ENCODE assay signal across 18 cellular contexts in the genomic region with DNA sequence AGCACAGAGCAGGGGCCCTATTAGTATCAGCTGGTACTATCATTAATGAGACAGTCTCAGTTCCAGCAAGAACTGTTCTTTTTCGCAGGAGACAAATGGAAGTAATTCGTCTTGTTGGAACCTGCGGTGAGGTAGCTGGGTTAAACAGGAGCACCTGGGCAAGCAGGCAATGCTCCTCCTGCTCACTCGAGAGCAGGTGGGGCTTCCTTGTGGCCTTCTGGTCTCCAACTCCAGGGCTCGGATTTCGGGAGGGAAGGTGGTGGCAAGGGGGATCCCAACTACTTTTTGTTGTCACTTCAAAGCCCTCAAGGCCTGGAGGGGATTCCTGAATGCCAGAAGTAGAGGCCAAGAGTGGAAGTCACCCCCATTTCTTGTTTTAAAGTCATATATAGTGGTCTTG. TPM values are rescaled to one million over a fixed set of nuclear protein-coding genes. Genes with fewer than 3 reads are reported as not detected.
A peak's percentile ranks its signal among the peaks of the same experiment; 100 is the strongest.
DNase-seq lines count a peak whose midpoint lies in the region; ATAC-seq and TF ChIP-seq lines count a peak whose summit lies in the region.
"Had no signal": no experiment of that assay in that cellular context is flagged by ENCODE, and none has a peak within 500 bp of the region (broad histone marks: within the 10 kb centered on the region; RNA-seq: fewer than 3 reads in every experiment).

No MANE protein-coding gene starts in this region.

- DNase-seq in CD4-positive, CD25-positive, alpha-beta regulatory T cell: no peak
- DNase-seq in breast epithelium (ENCODE audit: low spot score in 2 of 2): no peak
- no peak for DNase-seq in neural crest cell (ENCODE audit: low read depth, low spot score)
- no peak for DNase-seq in A673 (ENCODE audit: low spot score)
- no peak for DNase-seq in HCEC 1CT
- DNase-seq in H4 (ENCODE audit: low spot score): no peak
- DNase-seq: central memory CD4-positive, alpha-beta T cell; islet precursor cell; NCI-H2107; Right ventricle myocardium superior; stimulated activated CD4-positive, alpha-beta T cell treated with anti-CD3 and anti-CD28 coated beads, Interleukin-1b, Interleukin-23, amount 100 ng/mL, for 48 hours; substantia nigra; T-cell had no signal

- H3K4me1 ChIP-seq in CD4-positive, CD25-positive, alpha-beta regulatory T cell (ENCODE audit: control insufficient read depth, insufficient read depth, low read length, poor library complexity, severe bottlenecking): peaks cover 43% of the 10 kb centered on the region
- H3K4me1 ChIP-seq in HEK293 (ENCODE audit: control insufficient read depth, insufficient read depth, low read length): peaks cover 15% of the 10 kb centered on the region; the same call in 1 of the 2 replicates
- H3K4me1 ChIP-seq in breast epithelium: peaks cover 31 to 37% of the 10 kb centered on the region in 2 donors
- peaks cover 32% of the 10 kb centered on the region for H3K4me1 ChIP-seq in A673 (ENCODE audit: insufficient read depth, low read length, poor library complexity, severe bottlenecking)

- BruUV-seq in A673 (replicated peaks; lab: Mats Ljungman, UMichigan): no TSS peak

- H3K36me3 ChIP-seq in CD4-positive, CD25-positive, alpha-beta regulatory T cell (ENCODE audit: control insufficient read depth, insufficient read depth, low read length): no peaks in the 10 kb centered on the region
- peaks cover 0 to 21% of the 10 kb centered on the region in 2 experiments; a peak in 2 of 3 replicates for H3K36me3 ChIP-seq in HEK293 (ENCODE audit: control insufficient read depth in 2 of 2, insufficient read depth in 1 of 2, low read length in 2 of 2)
- H3K36me3 ChIP-seq in breast epithelium: no peaks in the 10 kb centered on the region
- no peaks in the 10 kb centered on the region for H3K36me3 ChIP-seq in A673 (ENCODE audit: insufficient read depth, low read length, poor library complexity, severe bottlenecking)

- peak overlapping the region; percentile 69 to 79 (median 75) for H3K27ac Mint-ChIP-seq in CD4-positive, CD25-positive, alpha-beta regulatory T cell
- no peak overlapping the region for H3K27ac Mint-ChIP-seq in neural crest cell (ENCODE audit: unreplicated experiment)
- no peak overlapping the region for H3K27ac Mint-ChIP-seq in activated T-helper 17 cell treated with anti-CD3 and anti-CD28 coated beads, Interleukin-2, amount 50 U/mL, for 72 hours

- H3K4me3 ChIP-seq in CD4-positive, CD25-positive, alpha-beta regulatory T cell (ENCODE audit: low read depth, low read length): no peak overlapping the region
- H3K4me3 ChIP-seq in HEK293 (ENCODE audit: low read depth, low read length) (no peak overlapping the region), breast epithelium (no peak overlapping the region), A673 (ENCODE audit: low read depth, low read length, poor library complexity, severe bottlenecking) (no peak overlapping the region)

- CTCF ChIA-PET in HEK293 (lab: Yijun Ruan, JAX): interaction anchor here (1.2 to 10.3 kb wide), 5 partner anchors 30 to 73 kb away, joined by 3 to 142 read pairs (median 9); a partner anchor contains a TSS
- CTCF ChIA-PET in A673 (lab: Charles Lee): no interaction called here

- no peaks in the 10 kb centered on the region for H3K27me3 ChIP-seq in CD4-positive, CD25-positive, alpha-beta regulatory T cell (ENCODE audit: control insufficient read depth, insufficient read depth, low read length)
- no peaks in the 10 kb centered on the region for H3K27me3 ChIP-seq in breast epithelium
- H3K27me3 ChIP-seq in A673 (replicated peaks; ENCODE audit: insufficient read depth, low read depth, low read length, poor library complexity): peaks cover 12% of the 10 kb centered on the region

- no peak for TF ChIP-seq POLR2A in breast epithelium (IDR thresholded peaks at IDR 0.05)

- peaks cover 7% of the 10 kb centered on the region for H3K27me3 Mint-ChIP-seq in CD4-positive, CD25-positive, alpha-beta regulatory T cell
- peaks cover 37% of the 10 kb centered on the region for H3K27me3 Mint-ChIP-seq in neural crest cell (ENCODE audit: low read depth)
- no peaks in the 10 kb centered on the region for H3K27me3 Mint-ChIP-seq in activated T-helper 17 cell treated with anti-CD3 and anti-CD28 coated beads, Interleukin-2, amount 50 U/mL, for 72 hours

- no peaks in the 10 kb centered on the region for H3K9me3 Mint-ChIP-seq in CD4-positive, CD25-positive, alpha-beta regulatory T cell
- H3K9me3 Mint-ChIP-seq in neural crest cell: no peaks in the 10 kb centered on the region
- H3K9me3 Mint-ChIP-seq in activated T-helper 17 cell treated with anti-CD3 and anti-CD28 coated beads, Interleukin-2, amount 50 U/mL, for 72 hours: no peaks in the 10 kb centered on the region
- H3K9me3 Mint-ChIP-seq: IgD-negative memory B cell, T-cell had no signal

- TF ChIP-seq CTCF in HEK293 (tag by site-specific recombination; IDR thresholded peaks at IDR 0.05) (no peak), breast epithelium (IDR thresholded peaks at IDR 0.05) (no peak), neural crest cell (conservative IDR thresholded peaks at IDR 0.05) (no peak), A673 (conservative IDR thresholded peaks at IDR 0.05; ENCODE audit: low read depth, low read length) (no peak)

- intact Hi-C loops in breast epithelium (cut with DNase I; ENCODE audit: low total_unique reads) (no loop called here), A673 (cut with micrococcal nuclease; ENCODE audit: unreplicated experiment) (no loop called here)

- H3K4me1 Mint-ChIP-seq in CD4-positive, CD25-positive, alpha-beta regulatory T cell: peaks cover 6 to 61% (median 26%) of the 10 kb centered on the region in 4 donors
- H3K4me1 Mint-ChIP-seq in neural crest cell: peaks cover 42% of the 10 kb centered on the region
- peaks cover 28% of the 10 kb centered on the region for H3K4me1 Mint-ChIP-seq in activated T-helper 17 cell treated with anti-CD3 and anti-CD28 coated beads, Interleukin-2, amount 50 U/mL, for 72 hours

- no peaks in the 10 kb centered on the region for H3K9me3 ChIP-seq in CD4-positive, CD25-positive, alpha-beta regulatory T cell (ENCODE audit: control insufficient read depth in 2 of 2, low read length in 2 of 2)
- H3K9me3 ChIP-seq in HEK293 (ENCODE audit: control insufficient read depth, insufficient read depth, low read depth, low read length): no peaks in the 10 kb centered on the region
- H3K9me3 ChIP-seq in breast epithelium: no peaks in the 10 kb centered on the region
- no peaks in the 10 kb centered on the region for H3K9me3 ChIP-seq in A673 (ENCODE audit: low read depth, low read length, poor library complexity, severe bottlenecking)

- POLR2A ChIA-PET in HEK293 (lab: Yijun Ruan, JAX): interaction anchor here (0.5 to 3.3 kb wide), 4 partner anchors 15 to 69 kb away, joined by 3 to 33 read pairs (median 5); a partner anchor contains a TSS
- POLR2A ChIA-PET in A673 (lab: Charles Lee; ENCODE audit: low non-redundant PET): no interaction called here

- peak overlapping the region; percentile 16 to 85 (median 41) for H3K4me3 Mint-ChIP-seq in CD4-positive, CD25-positive, alpha-beta regulatory T cell
- peak overlapping the region; percentile 63 for H3K4me3 Mint-ChIP-seq in neural crest cell
- no peak overlapping the region for H3K4me3 Mint-ChIP-seq in activated T-helper 17 cell treated with anti-CD3 and anti-CD28 coated beads, Interleukin-2, amount 50 U/mL, for 72 hours

- no peak overlapping the region for H3K27ac ChIP-seq in CD4-positive, CD25-positive, alpha-beta regulatory T cell (ENCODE audit: insufficient read depth, low read length, poor library complexity, severe bottlenecking)
- H3K27ac ChIP-seq in HEK293 (ENCODE audit: extremely low read depth, low read depth, low read length) (peak overlapping the region; percentile 30; the same call in 1 of the 2 replicates), breast epithelium (peak overlapping the region; percentile 72 to 82), A673 (ENCODE audit: low read depth, low read length, poor library complexity, severe bottlenecking) (no peak overlapping the region)

- H3K36me3 Mint-ChIP-seq in CD4-positive, CD25-positive, alpha-beta regulatory T cell: no peaks in the 10 kb centered on the region
- peaks cover 2% of the 10 kb centered on the region for H3K36me3 Mint-ChIP-seq in neural crest cell (ENCODE audit: low read depth)
- peaks cover 10% of the 10 kb centered on the region for H3K36me3 Mint-ChIP-seq in activated T-helper 17 cell treated with anti-CD3 and anti-CD28 coated beads, Interleukin-2, amount 50 U/mL, for 72 hours (ENCODE audit: low read depth)

- ATAC-seq in CD4-positive, CD25-positive, alpha-beta regulatory T cell (ENCODE audit: low read depth in 2 of 2): no peak
- no peak for ATAC-seq in activated T-helper 17 cell treated with anti-CD3 and anti-CD28 coated beads, Interleukin-2, amount 50 U/mL, for 72 hours (replicated peaks)
- ATAC-seq: sciatic nerve, T-cell had no signal

RNA-seq across cellular contexts. Expression of a gene that starts 1.3 kb away (rescaled TPM):
- not detected for total RNA-seq in CD4-positive, CD25-positive, alpha-beta regulatory T cell
- not detected for polyA plus RNA-seq in CD4-positive, CD25-positive, alpha-beta regulatory T cell
- total RNA-seq in breast epithelium (under 1 TPM in 2 of 3 donors, not detected in 1; 0.33 to 0.88 TPM), neural crest cell (0.54 and 0.55 TPM in 2 replicates), A673 (2021) (0.26 and 0.49 TPM in 2 replicates)
- total RNA-seq in activated T-helper 17 cell treated with anti-CD3 and anti-CD28 coated beads, Interleukin-2, amount 50 U/mL, for 72 hours: under 1 TPM; 0.24 TPM
- 0.21 TPM in 1 of 2 replicates, not detected in the other for total RNA-seq in H4 (2014; rRNA removed; shearing (Covaris generic))
- total RNA-seq: mesenteric fat pad, sciatic nerve had no signal
- polyA plus RNA-seq: IgD-negative memory B cell had no signal

RNA-seq across cellular contexts. Expression of a gene that starts 3.9 kb away (rescaled TPM):
- total RNA-seq in CD4-positive, CD25-positive, alpha-beta regulatory T cell: 38.5 TPM
- 1 to 10 TPM; 1.2 to 1.9 (median 1.5) TPM for polyA plus RNA-seq in CD4-positive, CD25-positive, alpha-beta regulatory T cell
- total RNA-seq in breast epithelium (10 to 100 TPM; 55.5 to 69.8 (median 68.2) TPM), neural crest cell (82.1 and 83.6 TPM in 2 replicates), A673 (2021) (101 and 108 TPM in 2 replicates)
- 10 to 100 TPM; 42.3 to 82.1 TPM for total RNA-seq in activated T-helper 17 cell treated with anti-CD3 and anti-CD28 coated beads, Interleukin-2, amount 50 U/mL, for 72 hours
- total RNA-seq in H4 (2014; rRNA removed; shearing (Covaris generic)): 24.3 and 45.5 TPM in 2 replicates

RNA-seq across cellular contexts. Expression of a gene that starts 13.5 kb away (rescaled TPM):
- 310 TPM for total RNA-seq in CD4-positive, CD25-positive, alpha-beta regulatory T cell
- 10 to 100 TPM; 39.7 to 48.4 (median 47.0) TPM for polyA plus RNA-seq in CD4-positive, CD25-positive, alpha-beta regulatory T cell
- 10 to 100 TPM; 18.1 to 25.0 (median 22.0) TPM for total RNA-seq in breast epithelium
- 46.5 and 47.5 TPM in 2 replicates for total RNA-seq in neural crest cell
- total RNA-seq in A673 (2021): 113 and 119 TPM in 2 replicates
- 100 to 1,000 TPM in 1 of 2 donors, 10 to 100 TPM in 1; 86.7 to 117 TPM for total RNA-seq in activated T-helper 17 cell treated with anti-CD3 and anti-CD28 coated beads, Interleukin-2, amount 50 U/mL, for 72 hours
- 35.7 and 39.6 TPM in 2 replicates for total RNA-seq in H4 (2014; rRNA removed; shearing (Covaris generic))

RNA-seq across cellular contexts. Expression of a gene that starts 15.0 kb away (rescaled TPM):
- total RNA-seq in CD4-positive, CD25-positive, alpha-beta regulatory T cell: 14.8 TPM
- 10 to 100 TPM; 19.3 to 25.5 (median 22.1) TPM for polyA plus RNA-seq in CD4-positive, CD25-positive, alpha-beta regulatory T cell
- total RNA-seq in breast epithelium (10 to 100 TPM; 12.3 to 29.3 (median 15.7) TPM), neural crest cell (86.0 and 93.0 TPM in 2 replicates), A673 (2021) (75.7 and 80.3 TPM in 2 replicates)
- 10 to 100 TPM; 40.7 to 66.0 TPM for total RNA-seq in activated T-helper 17 cell treated with anti-CD3 and anti-CD28 coated beads, Interleukin-2, amount 50 U/mL, for 72 hours
- total RNA-seq in H4 (2014; rRNA removed; shearing (Covaris generic)): 38.3 and 38.9 TPM in 2 replicates

RNA-seq across cellular contexts. Expression of a gene that starts 37.8 kb away (rescaled TPM):
- total RNA-seq in CD4-positive, CD25-positive, alpha-beta regulatory T cell: 10.5 TPM
- polyA plus RNA-seq in CD4-positive, CD25-positive, alpha-beta regulatory T cell: 10 to 100 TPM; 18.7 to 22.2 (median 20.4) TPM
- total RNA-seq in breast epithelium: 10 to 100 TPM; 11.1 to 13.8 (median 11.8) TPM
- total RNA-seq in neural crest cell: 9.3 and 12.8 TPM in 2 replicates
- total RNA-seq in A673 (2021): 15.0 and 17.5 TPM in 2 replicates
- total RNA-seq in activated T-helper 17 cell treated with anti-CD3 and anti-CD28 coated beads, Interleukin-2, amount 50 U/mL, for 72 hours: 10 to 100 TPM; 10.8 to 14.8 TPM
- total RNA-seq in H4 (2014; rRNA removed; shearing (Covaris generic)): 16.7 and 16.9 TPM in 2 replicates

Comparison
In these comparisons a context has a peak if more than half of its experiments do, and no peak if none do; other contexts are left out.
1. H3K27ac ChIP-seq: peak in HEK293 (single experiment) and breast epithelium (2 of 2); none in CD4-positive, CD25-positive, alpha-beta regulatory T cell (single experiment) and A673 (single experiment).
2. H3K27ac Mint-ChIP-seq: peak in CD4-positive, CD25-positive, alpha-beta regulatory T cell (3 of 3); none in neural crest cell (single experiment) and activated T-helper 17 cell treated with anti-CD3 and anti-CD28 coated beads, Interleukin-2, amount 50 U/mL, for 72 hours (single experiment).